ENCODE assay signal across 1 cellular context in the genomic region with DNA sequence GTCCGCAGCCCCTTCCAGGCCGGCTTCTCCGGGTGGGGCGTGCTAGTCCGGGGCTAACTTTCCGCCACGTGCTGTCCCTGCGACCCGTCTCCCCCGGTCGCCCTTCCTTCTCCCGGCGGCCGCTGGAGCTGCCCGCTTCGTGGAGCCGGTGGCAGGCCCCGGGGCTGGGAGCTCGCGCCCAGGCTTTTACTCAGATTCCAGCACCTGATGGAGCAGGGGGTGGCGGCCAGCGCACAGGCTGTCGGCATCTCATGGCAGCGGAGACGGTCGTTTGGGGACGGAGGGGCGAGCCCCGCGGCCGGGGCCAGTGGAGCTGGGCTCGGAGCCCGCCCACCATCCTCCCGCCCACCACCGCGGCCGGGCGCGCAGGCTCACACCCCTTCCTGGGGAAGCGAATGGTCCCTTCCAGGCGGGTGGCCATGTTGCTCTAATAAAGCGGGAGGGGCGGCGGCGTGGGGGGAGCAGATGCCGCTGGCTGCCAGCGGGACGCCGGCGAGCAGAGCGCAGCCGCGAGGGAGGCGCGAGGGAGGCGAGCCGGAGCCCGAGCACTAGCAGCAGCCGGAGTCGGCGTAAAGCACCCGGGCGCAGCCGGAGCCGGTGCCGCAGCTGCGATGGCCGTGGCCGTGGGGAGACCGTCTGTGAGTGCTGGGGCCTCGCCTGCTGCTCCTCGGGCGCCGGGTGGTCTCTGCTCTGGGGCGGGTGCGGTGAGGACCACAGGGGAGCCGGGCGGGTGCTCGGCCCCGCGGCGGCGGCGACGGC.
A peak's percentile ranks its signal among the peaks of the same experiment; 100 is the strongest.
TF ChIP-seq lines count a peak whose summit lies in the region.

A gene (plus strand): TSS at position 460 of the 759 bp plus-strand sequence. CDS start 152 bp downstream, at position 612.

TF ChIP-seq in HepG2, 621 proteins besides CTCF, POLR2A, EP300 and RAD21 (continued from another document and continues in another):
- TF ChIP-seq, protein P1, sequence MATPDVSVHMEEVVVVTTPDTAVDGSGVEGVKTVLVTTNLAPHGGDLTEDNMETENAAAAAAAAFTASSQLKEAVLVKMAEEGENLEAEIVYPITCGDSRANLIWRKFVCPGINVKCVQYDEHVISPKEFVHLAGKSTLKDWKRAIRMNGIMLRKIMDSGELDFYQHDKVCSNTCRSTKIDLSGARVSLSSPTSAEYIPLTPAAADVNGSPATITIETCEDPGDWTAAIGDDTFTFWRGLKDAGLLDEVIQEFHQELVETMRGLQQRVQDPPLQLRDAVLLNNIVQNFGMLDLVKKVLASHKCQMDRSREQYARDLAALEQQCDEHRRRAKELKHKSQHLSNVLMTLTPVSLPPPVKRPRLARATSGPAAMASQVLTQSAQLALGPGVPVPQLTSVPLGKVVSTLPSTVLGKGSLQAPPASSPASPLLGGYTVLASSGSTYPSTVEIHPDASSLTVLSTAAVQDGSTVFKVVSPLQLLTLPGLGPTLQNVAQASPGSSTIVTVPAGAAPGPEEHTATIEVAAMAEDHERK (CRISPR knock-in tag; IDR thresholded peaks at IDR 0.05; ENCODE audit: low read depth) = no peak
- TF ChIP-seq SRSF9 (IDR thresholded peaks at IDR 0.05; ENCODE audit: borderline replicate concordance, insufficient read depth, low read depth, low read length, poor library complexity, severe bottlenecking) (no peak), THYN1 (CRISPR knock-in tag; IDR thresholded peaks at IDR 0.05; ENCODE audit: borderline replicate concordance, low read depth) (no peak), SALL2 (CRISPR knock-in tag; IDR thresholded peaks at IDR 0.05) (no peak; the same call in 1 of the 2 replicates), SP1 (IDR thresholded peaks at IDR 0.05) (no peak), SP1 (CRISPR knock-in tag; IDR thresholded peaks at IDR 0.05) (peak; percentile 81), PHF21A (CRISPR knock-in tag; IDR thresholded peaks at IDR 0.05) (peak; percentile 78), HHEX (CRISPR knock-in tag; IDR thresholded peaks at IDR 0.05) (no peak), ZNF672 (CRISPR knock-in tag; IDR thresholded peaks at IDR 0.05) (0 out of 2 replicates have a peak, but pooled peaks have one; percentile 76), ATAD3A (CRISPR knock-in tag; IDR thresholded peaks at IDR 0.05) (no peak), RNF2 (conservative IDR thresholded peaks at IDR 0.05; ENCODE audit: low read depth) (no peak), WIZ (CRISPR knock-in tag; IDR thresholded peaks at IDR 0.05) (no peak), CCAR2 (optimal IDR thresholded peaks at IDR 0.05; ENCODE audit: low read depth, low read length) (no peak), BRCA1 (CRISPR knock-in tag; IDR thresholded peaks at IDR 0.05) (no peak), MIER2 (CRISPR knock-in tag; IDR thresholded peaks at IDR 0.05) (0 out of 2 replicates have a peak, but pooled peaks have one; percentile 42), SRSF1 (optimal IDR thresholded peaks at IDR 0.05; ENCODE audit: low read depth, low read length) (peak; percentile 67), KDM2A (CRISPR knock-in tag; IDR thresholded peaks at IDR 0.05; ENCODE audit: borderline replicate concordance, low read depth) (no peak; the same call in 1 of the 2 replicates), MZF1 (CRISPR knock-in tag; IDR thresholded peaks at IDR 0.05; ENCODE audit: borderline replicate concordance) (no peak), ETV6 (CRISPR knock-in tag; conservative IDR thresholded peaks at IDR 0.05) (no peak), ZNF331 (CRISPR knock-in tag; IDR thresholded peaks at IDR 0.05) (peak; percentile 85), SOX13 (IDR thresholded peaks at IDR 0.05) (no peak), SOX13 (CRISPR knock-in tag; conservative IDR thresholded peaks at IDR 0.05 in 1 of 2, IDR thresholded peaks at IDR 0.05 in 1 of 2) (peak in 1 of 2 experiments; percentile 44; a peak in 1 of 4 replicates), FOXK2 (IDR thresholded peaks at IDR 0.05) (peak; percentile 73), TGIF2 (CRISPR knock-in tag; IDR thresholded peaks at IDR 0.05) (peak; percentile 50; the same call in 1 of the 2 replicates), ZNF761 (CRISPR knock-in tag; conservative IDR thresholded peaks at IDR 0.05) (peak; percentile 71; the same call in 1 of the 2 replicates), GTF2F1 (IDR thresholded peaks at IDR 0.05; ENCODE audit: low read length) (no peak), ZNF160 (CRISPR knock-in tag; IDR thresholded peaks at IDR 0.05) (0 out of 2 replicates have a peak, but pooled peaks have one; percentile 29), PRPF4 (IDR thresholded peaks at IDR 0.05; ENCODE audit: low read depth, low read length, poor library complexity, severe bottlenecking) (no peak), ZNF235 (CRISPR knock-in tag; IDR thresholded peaks at IDR 0.05; ENCODE audit: borderline replicate concordance) (peak; percentile 77), RELA (CRISPR knock-in tag; IDR thresholded peaks at IDR 0.05) (0 out of 2 replicates have a peak, but pooled peaks have one; percentile 35), ZNF619 (CRISPR knock-in tag; IDR thresholded peaks at IDR 0.05) (peak; percentile 60; the same call in 1 of the 2 replicates)
- TF ChIP-seq, protein P2, sequence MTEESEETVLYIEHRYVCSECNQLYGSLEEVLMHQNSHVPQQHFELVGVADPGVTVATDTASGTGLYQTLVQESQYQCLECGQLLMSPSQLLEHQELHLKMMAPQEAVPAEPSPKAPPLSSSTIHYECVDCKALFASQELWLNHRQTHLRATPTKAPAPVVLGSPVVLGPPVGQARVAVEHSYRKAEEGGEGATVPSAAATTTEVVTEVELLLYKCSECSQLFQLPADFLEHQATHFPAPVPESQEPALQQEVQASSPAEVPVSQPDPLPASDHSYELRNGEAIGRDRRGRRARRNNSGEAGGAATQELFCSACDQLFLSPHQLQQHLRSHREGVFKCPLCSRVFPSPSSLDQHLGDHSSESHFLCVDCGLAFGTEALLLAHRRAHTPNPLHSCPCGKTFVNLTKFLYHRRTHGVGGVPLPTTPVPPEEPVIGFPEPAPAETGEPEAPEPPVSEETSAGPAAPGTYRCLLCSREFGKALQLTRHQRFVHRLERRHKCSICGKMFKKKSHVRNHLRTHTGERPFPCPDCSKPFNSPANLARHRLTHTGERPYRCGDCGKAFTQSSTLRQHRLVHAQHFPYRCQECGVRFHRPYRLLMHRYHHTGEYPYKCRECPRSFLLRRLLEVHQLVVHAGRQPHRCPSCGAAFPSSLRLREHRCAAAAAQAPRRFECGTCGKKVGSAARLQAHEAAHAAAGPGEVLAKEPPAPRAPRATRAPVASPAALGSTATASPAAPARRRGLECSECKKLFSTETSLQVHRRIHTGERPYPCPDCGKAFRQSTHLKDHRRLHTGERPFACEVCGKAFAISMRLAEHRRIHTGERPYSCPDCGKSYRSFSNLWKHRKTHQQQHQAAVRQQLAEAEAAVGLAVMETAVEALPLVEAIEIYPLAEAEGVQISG (CRISPR knock-in tag; IDR thresholded peaks at IDR 0.05) = no peak; the same call in 1 of the 2 replicates
- TF ChIP-seq, protein P3, sequence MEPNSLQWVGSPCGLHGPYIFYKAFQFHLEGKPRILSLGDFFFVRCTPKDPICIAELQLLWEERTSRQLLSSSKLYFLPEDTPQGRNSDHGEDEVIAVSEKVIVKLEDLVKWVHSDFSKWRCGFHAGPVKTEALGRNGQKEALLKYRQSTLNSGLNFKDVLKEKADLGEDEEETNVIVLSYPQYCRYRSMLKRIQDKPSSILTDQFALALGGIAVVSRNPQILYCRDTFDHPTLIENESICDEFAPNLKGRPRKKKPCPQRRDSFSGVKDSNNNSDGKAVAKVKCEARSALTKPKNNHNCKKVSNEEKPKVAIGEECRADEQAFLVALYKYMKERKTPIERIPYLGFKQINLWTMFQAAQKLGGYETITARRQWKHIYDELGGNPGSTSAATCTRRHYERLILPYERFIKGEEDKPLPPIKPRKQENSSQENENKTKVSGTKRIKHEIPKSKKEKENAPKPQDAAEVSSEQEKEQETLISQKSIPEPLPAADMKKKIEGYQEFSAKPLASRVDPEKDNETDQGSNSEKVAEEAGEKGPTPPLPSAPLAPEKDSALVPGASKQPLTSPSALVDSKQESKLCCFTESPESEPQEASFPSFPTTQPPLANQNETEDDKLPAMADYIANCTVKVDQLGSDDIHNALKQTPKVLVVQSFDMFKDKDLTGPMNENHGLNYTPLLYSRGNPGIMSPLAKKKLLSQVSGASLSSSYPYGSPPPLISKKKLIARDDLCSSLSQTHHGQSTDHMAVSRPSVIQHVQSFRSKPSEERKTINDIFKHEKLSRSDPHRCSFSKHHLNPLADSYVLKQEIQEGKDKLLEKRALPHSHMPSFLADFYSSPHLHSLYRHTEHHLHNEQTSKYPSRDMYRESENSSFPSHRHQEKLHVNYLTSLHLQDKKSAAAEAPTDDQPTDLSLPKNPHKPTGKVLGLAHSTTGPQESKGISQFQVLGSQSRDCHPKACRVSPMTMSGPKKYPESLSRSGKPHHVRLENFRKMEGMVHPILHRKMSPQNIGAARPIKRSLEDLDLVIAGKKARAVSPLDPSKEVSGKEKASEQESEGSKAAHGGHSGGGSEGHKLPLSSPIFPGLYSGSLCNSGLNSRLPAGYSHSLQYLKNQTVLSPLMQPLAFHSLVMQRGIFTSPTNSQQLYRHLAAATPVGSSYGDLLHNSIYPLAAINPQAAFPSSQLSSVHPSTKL (CRISPR knock-in tag; IDR thresholded peaks at IDR 0.05) = peak; percentile 67
- TF ChIP-seq, protein P4, sequence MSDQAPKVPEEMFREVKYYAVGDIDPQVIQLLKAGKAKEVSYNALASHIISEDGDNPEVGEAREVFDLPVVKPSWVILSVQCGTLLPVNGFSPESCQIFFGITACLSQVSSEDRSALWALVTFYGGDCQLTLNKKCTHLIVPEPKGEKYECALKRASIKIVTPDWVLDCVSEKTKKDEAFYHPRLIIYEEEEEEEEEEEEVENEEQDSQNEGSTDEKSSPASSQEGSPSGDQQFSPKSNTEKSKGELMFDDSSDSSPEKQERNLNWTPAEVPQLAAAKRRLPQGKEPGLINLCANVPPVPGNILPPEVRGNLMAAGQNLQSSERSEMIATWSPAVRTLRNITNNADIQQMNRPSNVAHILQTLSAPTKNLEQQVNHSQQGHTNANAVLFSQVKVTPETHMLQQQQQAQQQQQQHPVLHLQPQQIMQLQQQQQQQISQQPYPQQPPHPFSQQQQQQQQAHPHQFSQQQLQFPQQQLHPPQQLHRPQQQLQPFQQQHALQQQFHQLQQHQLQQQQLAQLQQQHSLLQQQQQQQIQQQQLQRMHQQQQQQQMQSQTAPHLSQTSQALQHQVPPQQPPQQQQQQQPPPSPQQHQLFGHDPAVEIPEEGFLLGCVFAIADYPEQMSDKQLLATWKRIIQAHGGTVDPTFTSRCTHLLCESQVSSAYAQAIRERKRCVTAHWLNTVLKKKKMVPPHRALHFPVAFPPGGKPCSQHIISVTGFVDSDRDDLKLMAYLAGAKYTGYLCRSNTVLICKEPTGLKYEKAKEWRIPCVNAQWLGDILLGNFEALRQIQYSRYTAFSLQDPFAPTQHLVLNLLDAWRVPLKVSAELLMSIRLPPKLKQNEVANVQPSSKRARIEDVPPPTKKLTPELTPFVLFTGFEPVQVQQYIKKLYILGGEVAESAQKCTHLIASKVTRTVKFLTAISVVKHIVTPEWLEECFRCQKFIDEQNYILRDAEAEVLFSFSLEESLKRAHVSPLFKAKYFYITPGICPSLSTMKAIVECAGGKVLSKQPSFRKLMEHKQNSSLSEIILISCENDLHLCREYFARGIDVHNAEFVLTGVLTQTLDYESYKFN (CRISPR knock-in tag; conservative IDR thresholded peaks at IDR 0.05) = peak; percentile 40; the same call in 1 of the 2 replicates
- TF ChIP-seq, protein P5, sequence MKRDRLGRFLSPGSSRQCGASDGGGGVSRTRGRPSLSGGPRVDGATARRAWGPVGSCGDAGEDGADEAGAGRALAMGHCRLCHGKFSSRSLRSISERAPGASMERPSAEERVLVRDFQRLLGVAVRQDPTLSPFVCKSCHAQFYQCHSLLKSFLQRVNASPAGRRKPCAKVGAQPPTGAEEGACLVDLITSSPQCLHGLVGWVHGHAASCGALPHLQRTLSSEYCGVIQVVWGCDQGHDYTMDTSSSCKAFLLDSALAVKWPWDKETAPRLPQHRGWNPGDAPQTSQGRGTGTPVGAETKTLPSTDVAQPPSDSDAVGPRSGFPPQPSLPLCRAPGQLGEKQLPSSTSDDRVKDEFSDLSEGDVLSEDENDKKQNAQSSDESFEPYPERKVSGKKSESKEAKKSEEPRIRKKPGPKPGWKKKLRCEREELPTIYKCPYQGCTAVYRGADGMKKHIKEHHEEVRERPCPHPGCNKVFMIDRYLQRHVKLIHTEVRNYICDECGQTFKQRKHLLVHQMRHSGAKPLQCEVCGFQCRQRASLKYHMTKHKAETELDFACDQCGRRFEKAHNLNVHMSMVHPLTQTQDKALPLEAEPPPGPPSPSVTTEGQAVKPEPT (CRISPR knock-in tag; IDR thresholded peaks at IDR 0.05; ENCODE audit: low read depth) = no peak
- TF ChIP-seq, protein P6, sequence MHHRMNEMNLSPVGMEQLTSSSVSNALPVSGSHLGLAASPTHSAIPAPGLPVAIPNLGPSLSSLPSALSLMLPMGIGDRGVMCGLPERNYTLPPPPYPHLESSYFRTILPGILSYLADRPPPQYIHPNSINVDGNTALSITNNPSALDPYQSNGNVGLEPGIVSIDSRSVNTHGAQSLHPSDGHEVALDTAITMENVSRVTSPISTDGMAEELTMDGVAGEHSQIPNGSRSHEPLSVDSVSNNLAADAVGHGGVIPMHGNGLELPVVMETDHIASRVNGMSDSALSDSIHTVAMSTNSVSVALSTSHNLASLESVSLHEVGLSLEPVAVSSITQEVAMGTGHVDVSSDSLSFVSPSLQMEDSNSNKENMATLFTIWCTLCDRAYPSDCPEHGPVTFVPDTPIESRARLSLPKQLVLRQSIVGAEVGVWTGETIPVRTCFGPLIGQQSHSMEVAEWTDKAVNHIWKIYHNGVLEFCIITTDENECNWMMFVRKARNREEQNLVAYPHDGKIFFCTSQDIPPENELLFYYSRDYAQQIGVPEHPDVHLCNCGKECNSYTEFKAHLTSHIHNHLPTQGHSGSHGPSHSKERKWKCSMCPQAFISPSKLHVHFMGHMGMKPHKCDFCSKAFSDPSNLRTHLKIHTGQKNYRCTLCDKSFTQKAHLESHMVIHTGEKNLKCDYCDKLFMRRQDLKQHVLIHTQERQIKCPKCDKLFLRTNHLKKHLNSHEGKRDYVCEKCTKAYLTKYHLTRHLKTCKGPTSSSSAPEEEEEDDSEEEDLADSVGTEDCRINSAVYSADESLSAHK (CRISPR knock-in tag; IDR thresholded peaks at IDR 0.05; ENCODE audit: borderline replicate concordance) = 0 out of 2 replicates have a peak, but pooled peaks have one; percentile 26
- TF ChIP-seq, protein P7, sequence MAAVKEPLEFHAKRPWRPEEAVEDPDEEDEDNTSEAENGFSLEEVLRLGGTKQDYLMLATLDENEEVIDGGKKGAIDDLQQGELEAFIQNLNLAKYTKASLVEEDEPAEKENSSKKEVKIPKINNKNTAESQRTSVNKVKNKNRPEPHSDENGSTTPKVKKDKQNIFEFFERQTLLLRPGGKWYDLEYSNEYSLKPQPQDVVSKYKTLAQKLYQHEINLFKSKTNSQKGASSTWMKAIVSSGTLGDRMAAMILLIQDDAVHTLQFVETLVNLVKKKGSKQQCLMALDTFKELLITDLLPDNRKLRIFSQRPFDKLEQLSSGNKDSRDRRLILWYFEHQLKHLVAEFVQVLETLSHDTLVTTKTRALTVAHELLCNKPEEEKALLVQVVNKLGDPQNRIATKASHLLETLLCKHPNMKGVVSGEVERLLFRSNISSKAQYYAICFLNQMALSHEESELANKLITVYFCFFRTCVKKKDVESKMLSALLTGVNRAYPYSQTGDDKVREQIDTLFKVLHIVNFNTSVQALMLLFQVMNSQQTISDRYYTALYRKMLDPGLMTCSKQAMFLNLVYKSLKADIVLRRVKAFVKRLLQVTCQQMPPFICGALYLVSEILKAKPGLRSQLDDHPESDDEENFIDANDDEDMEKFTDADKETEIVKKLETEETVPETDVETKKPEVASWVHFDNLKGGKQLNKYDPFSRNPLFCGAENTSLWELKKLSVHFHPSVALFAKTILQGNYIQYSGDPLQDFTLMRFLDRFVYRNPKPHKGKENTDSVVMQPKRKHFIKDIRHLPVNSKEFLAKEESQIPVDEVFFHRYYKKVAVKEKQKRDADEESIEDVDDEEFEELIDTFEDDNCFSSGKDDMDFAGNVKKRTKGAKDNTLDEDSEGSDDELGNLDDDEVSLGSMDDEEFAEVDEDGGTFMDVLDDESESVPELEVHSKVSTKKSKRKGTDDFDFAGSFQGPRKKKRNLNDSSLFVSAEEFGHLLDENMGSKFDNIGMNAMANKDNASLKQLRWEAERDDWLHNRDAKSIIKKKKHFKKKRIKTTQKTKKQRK (IDR thresholded peaks at IDR 0.05; ENCODE audit: low read length) = no peak
